ENCODE assay signal across 2 cellular contexts in the genomic region with DNA sequence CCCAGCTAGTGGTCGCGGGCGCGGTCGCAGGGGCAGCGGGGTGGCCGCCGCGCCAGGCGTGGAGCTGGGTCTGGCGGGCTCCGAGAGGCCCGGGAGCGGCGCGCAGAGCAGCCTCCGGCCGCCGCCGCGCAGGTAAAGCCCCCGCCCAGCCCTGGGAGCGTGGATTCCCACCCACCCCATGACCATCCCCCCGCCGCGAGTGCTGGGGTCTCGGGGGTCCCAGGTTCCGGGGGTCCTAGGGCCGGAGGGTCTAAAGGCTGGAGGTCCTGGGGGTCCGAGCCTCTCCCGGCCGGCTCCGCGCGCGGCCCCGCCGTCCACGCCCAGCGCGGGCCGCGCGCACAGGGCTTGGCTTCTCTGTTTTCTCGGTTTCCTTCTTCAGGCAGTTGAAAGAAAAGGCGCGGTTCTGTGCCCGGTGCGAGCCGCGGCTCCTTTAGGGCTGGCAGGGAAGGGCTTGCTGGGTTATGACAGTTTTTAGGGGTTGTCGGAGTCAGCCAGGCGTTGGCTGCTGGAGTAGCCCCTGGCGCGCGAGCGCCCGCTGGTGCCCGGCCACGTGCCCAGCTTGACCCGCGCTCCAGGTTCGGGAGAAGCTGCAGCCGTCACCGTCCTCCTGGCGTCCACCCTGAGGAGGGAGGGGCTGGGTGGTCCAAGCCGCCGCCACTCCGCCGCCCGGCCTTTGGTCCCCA.
TF ChIP-seq lines count a peak whose summit lies in the region.

No MANE protein-coding gene starts in this region.

TF ChIP-seq in IMR-90, 13 proteins besides CTCF, POLR2A, EP300 and RAD21 (continued from another document):
- TF ChIP-seq, protein P1, sequence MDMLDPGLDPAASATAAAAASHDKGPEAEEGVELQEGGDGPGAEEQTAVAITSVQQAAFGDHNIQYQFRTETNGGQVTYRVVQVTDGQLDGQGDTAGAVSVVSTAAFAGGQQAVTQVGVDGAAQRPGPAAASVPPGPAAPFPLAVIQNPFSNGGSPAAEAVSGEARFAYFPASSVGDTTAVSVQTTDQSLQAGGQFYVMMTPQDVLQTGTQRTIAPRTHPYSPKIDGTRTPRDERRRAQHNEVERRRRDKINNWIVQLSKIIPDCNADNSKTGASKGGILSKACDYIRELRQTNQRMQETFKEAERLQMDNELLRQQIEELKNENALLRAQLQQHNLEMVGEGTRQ (IDR thresholded peaks at IDR 0.05; ENCODE audit: low read depth, low read length) = no peak
- TF ChIP-seq FOS (IDR thresholded peaks at IDR 0.05; ENCODE audit: low read depth, low read length) = no peak
- TF ChIP-seq CEBPB (IDR thresholded peaks at IDR 0.05; ENCODE audit: low read depth, low read length) = no peak
- TF ChIP-seq MAZ (IDR thresholded peaks at IDR 0.05; ENCODE audit: borderline replicate concordance, low read depth, low read length) = no peak
- no peak for TF ChIP-seq BHLHE40 (IDR thresholded peaks at IDR 0.05; ENCODE audit: low read depth, low read length)
- TF ChIP-seq MXI1 (IDR thresholded peaks at IDR 0.05; ENCODE audit: borderline replicate concordance, low read depth, low read length) = no peak
- TF ChIP-seq, protein P2, sequence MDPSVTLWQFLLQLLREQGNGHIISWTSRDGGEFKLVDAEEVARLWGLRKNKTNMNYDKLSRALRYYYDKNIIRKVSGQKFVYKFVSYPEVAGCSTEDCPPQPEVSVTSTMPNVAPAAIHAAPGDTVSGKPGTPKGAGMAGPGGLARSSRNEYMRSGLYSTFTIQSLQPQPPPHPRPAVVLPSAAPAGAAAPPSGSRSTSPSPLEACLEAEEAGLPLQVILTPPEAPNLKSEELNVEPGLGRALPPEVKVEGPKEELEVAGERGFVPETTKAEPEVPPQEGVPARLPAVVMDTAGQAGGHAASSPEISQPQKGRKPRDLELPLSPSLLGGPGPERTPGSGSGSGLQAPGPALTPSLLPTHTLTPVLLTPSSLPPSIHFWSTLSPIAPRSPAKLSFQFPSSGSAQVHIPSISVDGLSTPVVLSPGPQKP (IDR thresholded peaks at IDR 0.05; ENCODE audit: borderline replicate concordance, low read depth, low read length) = no peak
- TF ChIP-seq RCOR1 (IDR thresholded peaks at IDR 0.05; ENCODE audit: insufficient replicate concordance, low read length) = no peak
- TF ChIP-seq MAFK (IDR thresholded peaks at IDR 0.05; ENCODE audit: low read depth, low read length) = no peak
- TF ChIP-seq RFX5 (IDR thresholded peaks at IDR 0.05; ENCODE audit: low read depth, low read length) = no peak
- TF ChIP-seq NFE2L2 (IDR thresholded peaks at IDR 0.05; ENCODE audit: low read depth, low read length) = no peak
- no peak for TF ChIP-seq SMC3 (IDR thresholded peaks at IDR 0.05; ENCODE audit: low read depth, low read length)

TF ChIP-seq in WTC11, 78 proteins besides CTCF, POLR2A, EP300 and RAD21 (continued from another document):
- TF ChIP-seq, protein P3, sequence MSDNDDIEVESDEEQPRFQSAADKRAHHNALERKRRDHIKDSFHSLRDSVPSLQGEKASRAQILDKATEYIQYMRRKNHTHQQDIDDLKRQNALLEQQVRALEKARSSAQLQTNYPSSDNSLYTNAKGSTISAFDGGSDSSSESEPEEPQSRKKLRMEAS (CRISPR knock-in tag; IDR thresholded peaks at IDR 0.05) = peak; percentile 56; the same call in 1 of the 2 replicates
- no peak for TF ChIP-seq JAZF1 (CRISPR knock-in tag; IDR thresholded peaks at IDR 0.05)
- TF ChIP-seq, protein P4, sequence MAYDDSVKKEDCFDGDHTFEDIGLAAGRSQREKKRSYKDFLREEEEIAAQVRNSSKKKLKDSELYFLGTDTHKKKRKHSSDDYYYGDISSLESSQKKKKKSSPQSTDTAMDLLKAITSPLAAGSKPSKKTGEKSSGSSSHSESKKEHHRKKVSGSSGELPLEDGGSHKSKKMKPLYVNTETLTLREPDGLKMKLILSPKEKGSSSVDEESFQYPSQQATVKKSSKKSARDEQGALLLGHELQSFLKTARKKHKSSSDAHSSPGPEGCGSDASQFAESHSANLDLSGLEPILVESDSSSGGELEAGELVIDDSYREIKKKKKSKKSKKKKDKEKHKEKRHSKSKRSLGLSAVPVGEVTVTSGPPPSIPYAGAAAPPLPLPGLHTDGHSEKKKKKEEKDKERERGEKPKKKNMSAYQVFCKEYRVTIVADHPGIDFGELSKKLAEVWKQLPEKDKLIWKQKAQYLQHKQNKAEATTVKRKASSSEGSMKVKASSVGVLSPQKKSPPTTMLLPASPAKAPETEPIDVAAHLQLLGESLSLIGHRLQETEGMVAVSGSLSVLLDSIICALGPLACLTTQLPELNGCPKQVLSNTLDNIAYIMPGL (CRISPR knock-in tag; IDR thresholded peaks at IDR 0.05) = no peak
- TF ChIP-seq, protein P1 (CRISPR knock-in tag; IDR thresholded peaks at IDR 0.05) = peak; percentile 74
- TF ChIP-seq, protein P5, sequence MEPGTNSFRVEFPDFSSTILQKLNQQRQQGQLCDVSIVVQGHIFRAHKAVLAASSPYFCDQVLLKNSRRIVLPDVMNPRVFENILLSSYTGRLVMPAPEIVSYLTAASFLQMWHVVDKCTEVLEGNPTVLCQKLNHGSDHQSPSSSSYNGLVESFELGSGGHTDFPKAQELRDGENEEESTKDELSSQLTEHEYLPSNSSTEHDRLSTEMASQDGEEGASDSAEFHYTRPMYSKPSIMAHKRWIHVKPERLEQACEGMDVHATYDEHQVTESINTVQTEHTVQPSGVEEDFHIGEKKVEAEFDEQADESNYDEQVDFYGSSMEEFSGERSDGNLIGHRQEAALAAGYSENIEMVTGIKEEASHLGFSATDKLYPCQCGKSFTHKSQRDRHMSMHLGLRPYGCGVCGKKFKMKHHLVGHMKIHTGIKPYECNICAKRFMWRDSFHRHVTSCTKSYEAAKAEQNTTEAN (CRISPR knock-in tag; IDR thresholded peaks at IDR 0.05) = no peak
- TF ChIP-seq, protein P6, sequence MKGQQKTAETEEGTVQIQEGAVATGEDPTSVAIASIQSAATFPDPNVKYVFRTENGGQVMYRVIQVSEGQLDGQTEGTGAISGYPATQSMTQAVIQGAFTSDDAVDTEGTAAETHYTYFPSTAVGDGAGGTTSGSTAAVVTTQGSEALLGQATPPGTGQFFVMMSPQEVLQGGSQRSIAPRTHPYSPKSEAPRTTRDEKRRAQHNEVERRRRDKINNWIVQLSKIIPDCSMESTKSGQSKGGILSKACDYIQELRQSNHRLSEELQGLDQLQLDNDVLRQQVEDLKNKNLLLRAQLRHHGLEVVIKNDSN (CRISPR knock-in tag; IDR thresholded peaks at IDR 0.05) = peak; percentile 75; the same call in 1 of the 2 replicates
- TF ChIP-seq ZNF423 (CRISPR knock-in tag; IDR thresholded peaks at IDR 0.05) = 0 out of 2 replicates have a peak, but pooled peaks have one; percentile 8
